8 cellular contexts compared by ENCODE assay signal in genomic region chr2:130372055-130372832, GRCh38. TPM values are rescaled to one million over a fixed set of nuclear protein-coding genes. Genes with fewer than 3 reads are reported as not detected.
DNase-seq lines count a peak whose midpoint lies in the region; ATAC-seq and TF ChIP-seq lines count a peak whose summit lies in the region.

No MANE protein-coding gene starts in this region.

- H3K9me3 Mint-ChIP-seq in CD4-positive, alpha-beta T cell = no peaks in the 10 kb centered on the region

- H3K36me3 Mint-ChIP-seq in CD4-positive, alpha-beta T cell (ENCODE audit: low read depth) = peaks cover 32% of the 10 kb centered on the region

- no peaks in the 10 kb centered on the region for H3K27me3 ChIP-seq in CD4-positive, alpha-beta T cell (ENCODE audit: control insufficient read depth, insufficient read depth, low read length)

- TF ChIP-seq CTCF in CD4-positive, alpha-beta T cell (IDR thresholded peaks at IDR 0.05) = peak; percentile 67

- no peaks in the 10 kb centered on the region for H3K27me3 Mint-ChIP-seq in CD4-positive, alpha-beta T cell

- no peaks in the 10 kb centered on the region for H3K9me3 ChIP-seq in CD4-positive, alpha-beta T cell (ENCODE audit: control insufficient read depth, low read length)

- H3K27ac ChIP-seq in CD4-positive, alpha-beta T cell (ENCODE audit: low read depth, low read length) = peak overlapping the region; percentile 70
- peak overlapping the region; percentile 49 for H3K27ac ChIP-seq in epithelial cell of prostate

- ATAC-seq in CD4-positive, alpha-beta T cell (ENCODE audit: poor library complexity) = peak; percentile 83
- peak; percentile 53 for ATAC-seq in HG03378 (IDR thresholded peaks at IDR 0.05; ENCODE audit: unreplicated experiment)

- intact Hi-C loops in CD4-positive, alpha-beta T cell (cut with DNase I, micrococcal nuclease) = loop anchor here (1.0 to 10.0 kb wide), 5 partner anchors 30 to 1123 kb away; partner anchors contain the start of genes IMP4 (in 2 of the 2), GPR148 (in 1 of the 2), MZT2A (in 1 of the 2) and MZT2B (in 1 of the 2)

- H3K4me1 Mint-ChIP-seq in CD4-positive, alpha-beta T cell (ENCODE audit: low read depth) = peaks cover 73% of the 10 kb centered on the region

- POLR2A ChIA-PET in CD4-positive, alpha-beta T cell (lab: Charles Lee) = interaction anchor here (1.3 to 6.6 kb wide), 3 partner anchors 16 to 191 kb away, joined by 5 to 119 read pairs (median 6); partner anchors contain the start of genes IMP4, PTPN18 and SMPD4

- H3K4me3 Mint-ChIP-seq in CD4-positive, alpha-beta T cell = peak overlapping the region; percentile 92

- H3K27ac Mint-ChIP-seq in CD4-positive, alpha-beta T cell = peak overlapping the region; percentile 97

- CTCF ChIA-PET in CD4-positive, alpha-beta T cell (lab: Charles Lee) = interaction anchor here (0.8 to 2.3 kb wide), 3 partner anchors 11 to 30 kb away, joined by 4 to 12 read pairs (median 4); partner anchors contain the start of genes IMP4 and PTPN18

- DNase-seq in CD4-positive, alpha-beta T cell = peak; percentile 57 to 77 (median 68)
- DNase-seq in GM19238 (ENCODE audit: insufficient read length, low spot score) = peak; percentile 61
- DNase-seq in NOMO-1 (lab: John Stamatoyannopoulos, UW; ENCODE audit: unreplicated experiment in 2 of 2) = peak; percentile 83 to 85
- DNase-seq in activated T-cell treated with anti-CD3 and anti-CD28 coated beads for 1 hour (ENCODE audit: low read depth) = peak; percentile 54
- no peak for DNase-seq in epithelial cell of prostate (ENCODE audit: low read depth, low spot score)
- DNase-seq in mucosa of gallbladder (ENCODE audit: low spot score) = peak; percentile 91
- peak; percentile 89 for DNase-seq in stimulated activated CD8-positive, alpha-beta memory T cell treated with anti-CD3 and anti-CD28 coated beads, Interleukin-4, amount 100 ng/mL, for 48 hours

RNA-seq across cellular contexts. Expression of gene PTPN18, which starts 16.4 kb away (rescaled TPM):
- total RNA-seq in CD4-positive, alpha-beta T cell = 10 to 100 TPM; 27.6 to 27.8 TPM
- 126 TPM for total RNA-seq in mucosa of gallbladder

RNA-seq across cellular contexts. Expression of gene IMP4, which starts 29.5 kb away (rescaled TPM):
- 10 to 100 TPM; 81.7 to 88.1 TPM for total RNA-seq in CD4-positive, alpha-beta T cell
- 59.7 TPM for total RNA-seq in mucosa of gallbladder
